In genomic region chr7:134431805-134432204, GRCh38 we compare ENCODE assay signal across 8 cellular contexts. TPM values are rescaled to one million over a fixed set of nuclear protein-coding genes. Genes with fewer than 3 reads are reported as not detected.
DNase-seq lines count a peak whose midpoint lies in the region; ATAC-seq and TF ChIP-seq lines count a peak whose summit lies in the region.

No MANE protein-coding gene starts in this region.

- H3K4me1 ChIP-seq in iPS-20b (ENCODE audit: insufficient read depth, low read length) (no peaks in the 10 kb centered on the region), suprapubic skin (peaks cover 11% of the 10 kb centered on the region)

- no peak overlapping the region for H3K27ac ChIP-seq in iPS-20b (ENCODE audit: low read length)
- H3K27ac ChIP-seq in suprapubic skin, result no peak overlapping the region

- no peak for TF ChIP-seq POLR2A in suprapubic skin (IDR thresholded peaks at IDR 0.05)

- no peak overlapping the region for H3K9ac ChIP-seq in iPS-20b (ENCODE audit: low read depth, low read length)

- H3K4me3 ChIP-seq in iPS-20b (ENCODE audit: low read length), result peak overlapping the region; percentile 77; the same call in 1 of the 2 replicates
- peak overlapping the region; percentile 37 for H3K4me3 ChIP-seq in suprapubic skin

- DNase-seq in activated T-cell treated with anti-CD3 and anti-CD28 coated beads, Interleukin-2, amount 50 U/mL, for 4 hours, result no peak
- no peak for DNase-seq in activated T-cell treated with anti-CD3 and anti-CD28 coated beads for 4 hours
- DNase-seq in activated B cell treated with CpG ODN at 0.5 μM for 24 hours, result no peak
- no peak for DNase-seq in suprapubic skin (ENCODE audit: low spot score in 2 of 2)
- DNase-seq in stimulated activated naive CD4-positive, alpha-beta T cell (lab: John Stamatoyannopoulos, UW), result no peak

- intact Hi-C loops in activated B cell treated with CpG ODN at 0.5 μM for 24 hours (cut with micrococcal nuclease), result loop anchor here (1.0 to 10.0 kb wide), 11 partner anchors 26 to 843 kb away; partner anchors contain the start of genes AGBL3, BPGM, SLC35B4 and WDR91

- no peaks in the 10 kb centered on the region for H3K36me3 Mint-ChIP-seq in activated T-cell treated with anti-CD3 and anti-CD28 coated beads, Interleukin-2, amount 50 U/mL, for 4 hours (ENCODE audit: insufficient read depth)
- no peaks in the 10 kb centered on the region for H3K36me3 Mint-ChIP-seq in activated B cell treated with CpG ODN at 0.5 μM for 24 hours (ENCODE audit: low read depth)

- no peaks in the 10 kb centered on the region for H3K36me3 ChIP-seq in iPS-20b (ENCODE audit: insufficient read depth, low read depth, low read length)
- no peaks in the 10 kb centered on the region for H3K36me3 ChIP-seq in suprapubic skin

- H3K27me3 Mint-ChIP-seq in activated T-cell treated with anti-CD3 and anti-CD28 coated beads, Interleukin-2, amount 50 U/mL, for 4 hours (ENCODE audit: low read depth), result no peaks in the 10 kb centered on the region
- H3K27me3 Mint-ChIP-seq in activated B cell treated with CpG ODN at 0.5 μM for 24 hours, result no peaks in the 10 kb centered on the region

- H3K27me3 ChIP-seq in iPS-20b (ENCODE audit: insufficient read depth, low read length) (peaks cover 7% of the 10 kb centered on the region; the same call in 1 of the 2 replicates), suprapubic skin (no peaks in the 10 kb centered on the region)

- H3K4me3 Mint-ChIP-seq in activated T-cell treated with anti-CD3 and anti-CD28 coated beads, Interleukin-2, amount 50 U/mL, for 4 hours, result peak overlapping the region; percentile 80
- peak overlapping the region; percentile 82 for H3K4me3 Mint-ChIP-seq in activated B cell treated with CpG ODN at 0.5 μM for 24 hours

- H3K4me1 Mint-ChIP-seq in activated T-cell treated with anti-CD3 and anti-CD28 coated beads, Interleukin-2, amount 50 U/mL, for 4 hours (ENCODE audit: low read depth), result peaks cover 15% of the 10 kb centered on the region
- peaks cover 20% of the 10 kb centered on the region for H3K4me1 Mint-ChIP-seq in activated B cell treated with CpG ODN at 0.5 μM for 24 hours

- CTCF ChIA-PET in activated B cell treated with CpG ODN at 0.5 μM for 24 hours (lab: Charles Lee), result interaction anchor here (0.6 to 2.6 kb wide), 18 partner anchors 11 to 842 kb away, joined by 3 to 106 read pairs (median 4); partner anchors contain the start of genes AGBL3, AKR1B1 and AKR1B15

- WGBS in suprapubic skin, result 63% methylated on average over 12 of the region's 12 CpGs

- no peak for TF ChIP-seq EP300 in suprapubic skin (IDR thresholded peaks at IDR 0.05)

- ATAC-seq in activated T-cell treated with anti-CD3 and anti-CD28 coated beads, Interleukin-2, amount 50 U/mL, for 4 hours, result no peak
- ATAC-seq in activated B cell treated with CpG ODN at 0.5 μM for 24 hours (ENCODE audit: low read depth), result no peak
- ATAC-seq in GM19463 (IDR thresholded peaks at IDR 0.05; ENCODE audit: unreplicated experiment), result no peak
- no peak for ATAC-seq in HG03520 (IDR thresholded peaks at IDR 0.05; ENCODE audit: unreplicated experiment)

- H3K9me3 ChIP-seq in iPS-20b (ENCODE audit: insufficient read depth, low read depth, low read length) (no peaks in the 10 kb centered on the region), suprapubic skin (no peaks in the 10 kb centered on the region)

- TF ChIP-seq CTCF in activated B cell treated with CpG ODN at 0.5 μM for 24 hours (IDR thresholded peaks at IDR 0.05) (no peak), suprapubic skin (IDR thresholded peaks at IDR 0.05) (no peak)

- H3K9me3 Mint-ChIP-seq in activated T-cell treated with anti-CD3 and anti-CD28 coated beads, Interleukin-2, amount 50 U/mL, for 4 hours, result no peaks in the 10 kb centered on the region
- no peaks in the 10 kb centered on the region for H3K9me3 Mint-ChIP-seq in activated B cell treated with CpG ODN at 0.5 μM for 24 hours

- POLR2A ChIA-PET in activated B cell treated with CpG ODN at 0.5 μM for 24 hours (lab: Charles Lee), result interaction anchor here (1.0 to 2.2 kb wide), 3 partner anchors 27 to 555 kb away, joined by 4 to 18 read pairs (median 7); partner anchors contain the start of genes AGBL3, AKR1B1 and AKR1B15

- H3K27ac Mint-ChIP-seq in activated B cell treated with CpG ODN at 0.5 μM for 24 hours, result peak overlapping the region; percentile 82

RNA-seq across cellular contexts. Expression of gene AKR1B1, which starts 27.1 kb away (rescaled TPM):
- total RNA-seq in activated T-cell treated with anti-CD3 and anti-CD28 coated beads, Interleukin-2, amount 50 U/mL, for 4 hours, result 10 to 100 TPM; 91.2 to 98.1 (median 96.7) TPM
- total RNA-seq in activated B cell treated with CpG ODN at 0.5 μM for 24 hours, result 88.9 and 91.0 TPM in 2 replicates
- 10 to 100 TPM; 10.7 to 22.6 (median 17.5) TPM for total RNA-seq in suprapubic skin
